In the genomic region with DNA sequence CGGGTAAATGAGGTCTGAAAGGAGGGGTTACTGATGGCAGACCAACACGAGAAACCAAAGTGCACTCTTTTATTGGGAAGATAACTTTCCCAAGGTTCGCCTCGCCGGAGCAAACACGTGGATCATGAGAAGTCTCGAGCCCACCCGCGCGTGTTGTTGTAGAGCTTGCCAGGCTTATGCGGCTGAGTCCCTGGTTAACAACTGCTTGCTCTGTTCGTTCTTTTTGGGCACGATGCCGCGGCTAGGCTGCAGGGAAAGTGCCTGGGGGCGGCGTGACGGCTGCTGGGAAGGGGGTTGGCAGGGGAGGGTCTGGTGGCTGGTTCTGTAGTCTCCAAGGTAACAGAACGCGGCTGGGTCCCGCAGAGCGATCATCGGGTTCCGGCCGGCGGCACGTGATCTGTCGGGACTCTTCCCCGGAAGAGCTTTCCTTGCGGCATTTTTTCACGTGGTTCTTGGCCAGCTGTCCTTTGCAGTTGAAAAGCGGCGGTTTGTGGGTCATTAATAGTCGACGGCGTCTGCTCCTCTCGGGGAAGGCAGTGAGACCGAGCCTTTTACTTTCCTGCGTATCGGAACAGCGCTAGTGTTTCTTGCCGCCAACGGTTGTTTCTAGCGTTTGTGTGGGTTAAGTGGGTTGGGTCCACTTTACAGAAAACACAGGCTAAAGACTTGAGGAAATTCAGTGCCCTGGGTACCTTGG, we compare ENCODE assay signal across 8 cellular contexts. TPM values are rescaled to one million over a fixed set of nuclear protein-coding genes. Genes with fewer than 3 reads are reported as not detected.
DNase-seq lines count a peak whose midpoint lies in the region; ATAC-seq and TF ChIP-seq lines count a peak whose summit lies in the region.

No MANE protein-coding gene starts in this region.

- 1% methylated on average over 44 of the region's 44 CpGs for WGBS in HUES64

- peak; percentile 33 for ATAC-seq in GM18867 (IDR thresholded peaks at IDR 0.05; ENCODE audit: unreplicated experiment)
- ATAC-seq in activated T-helper 17 cell treated with anti-CD3 and anti-CD28 coated beads, Interleukin-2, amount 50 U/mL, for 72 hours (replicated peaks): peak; percentile 37
- ATAC-seq in naive B cell (ENCODE audit: low read depth in 2 of 2): peak; percentile 42 to 43
- ATAC-seq in GM21528 (IDR thresholded peaks at IDR 0.05; ENCODE audit: low FRiP score, unreplicated experiment): no peak

- H3K36me3 Mint-ChIP-seq in activated T-helper 17 cell treated with anti-CD3 and anti-CD28 coated beads, Interleukin-2, amount 50 U/mL, for 72 hours (ENCODE audit: low read depth): peaks cover 20% of the 10 kb centered on the region
- no peaks in the 10 kb centered on the region for H3K36me3 Mint-ChIP-seq in naive B cell

- peak overlapping the region; percentile 80 for H3K9ac ChIP-seq in HUES64 (ENCODE audit: low read depth, low read length)

- H3K4me1 Mint-ChIP-seq in activated T-helper 17 cell treated with anti-CD3 and anti-CD28 coated beads, Interleukin-2, amount 50 U/mL, for 72 hours: peaks cover 19% of the 10 kb centered on the region
- peaks cover 26 to 58% (median 44%) of the 10 kb centered on the region in 3 donors for H3K4me1 Mint-ChIP-seq in naive B cell

- no peaks in the 10 kb centered on the region for H3K36me3 ChIP-seq in HUES64 (ENCODE audit: insufficient read depth, low read length)

- H3K4me3 ChIP-seq in HUES64 (ENCODE audit: low read length) (peak overlapping the region; percentile 69), fibroblast of mammary gland (ENCODE audit: control insufficient read depth, low read depth, low read length) (peak overlapping the region; percentile 60)

- TF ChIP-seq CTCF in fibroblast of mammary gland (conservative IDR thresholded peaks at IDR 0.05; ENCODE audit: control insufficient read depth, insufficient read depth, low read depth, low read length): no peak

- no peaks in the 10 kb centered on the region for H3K27me3 Mint-ChIP-seq in activated T-helper 17 cell treated with anti-CD3 and anti-CD28 coated beads, Interleukin-2, amount 50 U/mL, for 72 hours
- H3K27me3 Mint-ChIP-seq in naive B cell: no peaks in the 10 kb centered on the region

- H3K27ac Mint-ChIP-seq in activated T-helper 17 cell treated with anti-CD3 and anti-CD28 coated beads, Interleukin-2, amount 50 U/mL, for 72 hours: peak overlapping the region; percentile 97
- H3K27ac Mint-ChIP-seq in naive B cell: peak overlapping the region; percentile 96 to 99 (median 98)

- peaks cover 28% of the 10 kb centered on the region for H3K27me3 ChIP-seq in HUES64 (ENCODE audit: insufficient read depth, low read length)

- DNase-seq in RPMI7951 (ENCODE audit: low read depth) (peak; percentile 90), fibroblast of mammary gland (ENCODE audit: low read depth) (peak; percentile 73), naive B cell (peak; percentile 82)
- peak; percentile 47 to 66 for DNase-seq in stimulated activated CD8-positive, alpha-beta memory T cell treated with anti-CD3 and anti-CD28 coated beads, Interleukin-7, amount 100 ng/mL, for 4 hours (ENCODE audit: low read depth in 2 of 2)

- H3K9me3 Mint-ChIP-seq in activated T-helper 17 cell treated with anti-CD3 and anti-CD28 coated beads, Interleukin-2, amount 50 U/mL, for 72 hours: peaks cover 8% of the 10 kb centered on the region
- H3K9me3 Mint-ChIP-seq in naive B cell: peaks cover 0 to 3% (median 0%) of the 10 kb centered on the region in 7 donors

- peak overlapping the region; percentile 14; the same call in 1 of the 2 replicates for H3K27ac ChIP-seq in HUES64 (ENCODE audit: low read depth, low read length)

- H3K4me1 ChIP-seq in HUES64 (ENCODE audit: insufficient read depth, low read length): peaks cover 14% of the 10 kb centered on the region

- no peaks in the 10 kb centered on the region for H3K9me3 ChIP-seq in HUES64 (ENCODE audit: insufficient read depth, low read depth, low read length)

- H3K4me3 Mint-ChIP-seq in activated T-helper 17 cell treated with anti-CD3 and anti-CD28 coated beads, Interleukin-2, amount 50 U/mL, for 72 hours: peak overlapping the region; percentile 99
- peak overlapping the region; percentile 87 to 98 (median 94) for H3K4me3 Mint-ChIP-seq in naive B cell

RNA-seq across cellular contexts. Expression of a gene that starts 1.5 kb away (rescaled TPM):
- 15.5 TPM for polyA plus RNA-seq in HUES64 (2013, experiment 1 of 2)
- polyA plus RNA-seq in HUES64 (2013, experiment 2 of 2): 19.4 TPM
- total RNA-seq in RPMI7951 (2014; rRNA removed; shearing (Covaris generic)): 19.5 and 24.2 TPM in 2 replicates
- 10 to 100 TPM; 36.4 to 36.6 TPM for total RNA-seq in activated T-helper 17 cell treated with anti-CD3 and anti-CD28 coated beads, Interleukin-2, amount 50 U/mL, for 72 hours
- polyA plus RNA-seq in naive B cell (ENCODE audit: low read depth in 6 of 6): 10 to 100 TPM in 5 of 6 donors, 1 to 10 TPM in 1; 2.2 to 30.3 (median 16.9) TPM
